In the genomic region with DNA sequence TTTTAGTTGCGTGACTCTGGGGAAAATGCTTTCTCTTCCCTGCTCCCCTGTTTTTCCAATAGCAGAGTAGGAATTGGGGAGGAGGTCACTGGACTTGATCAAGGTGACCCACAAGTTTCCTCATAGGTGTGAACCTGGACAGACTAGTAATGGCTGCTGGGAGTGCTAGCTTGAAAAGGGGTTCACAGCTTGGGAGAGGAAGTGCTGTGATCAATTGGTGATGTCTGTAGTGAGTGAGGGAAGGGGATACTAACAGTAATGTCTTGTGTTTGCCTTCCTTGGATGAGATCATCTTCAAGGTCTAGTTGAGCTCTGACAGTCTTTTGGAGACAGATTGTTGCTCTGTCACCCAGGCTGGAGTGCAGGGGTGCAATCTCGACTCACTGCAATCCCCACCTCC, we compare ENCODE assay signal across 1 cellular context.
TF ChIP-seq lines count a peak whose summit lies in the region.

No MANE protein-coding gene starts in this region.

TF ChIP-seq in A549, 52 proteins besides CTCF, POLR2A, EP300 and RAD21:
- TF ChIP-seq FOXS1 (CRISPR knock-in tag; IDR thresholded peaks at IDR 0.05) (no peak), JUN (IDR thresholded peaks at IDR 0.05) (no peak), POLR2AphosphoS2 (conservative IDR thresholded peaks at IDR 0.05; ENCODE audit: low read length) (no peak), MAFK (IDR thresholded peaks at IDR 0.05; ENCODE audit: partially characterized antibody) (no peak), SMC3 (IDR thresholded peaks at IDR 0.05) (no peak)
- TF ChIP-seq, protein P1, sequence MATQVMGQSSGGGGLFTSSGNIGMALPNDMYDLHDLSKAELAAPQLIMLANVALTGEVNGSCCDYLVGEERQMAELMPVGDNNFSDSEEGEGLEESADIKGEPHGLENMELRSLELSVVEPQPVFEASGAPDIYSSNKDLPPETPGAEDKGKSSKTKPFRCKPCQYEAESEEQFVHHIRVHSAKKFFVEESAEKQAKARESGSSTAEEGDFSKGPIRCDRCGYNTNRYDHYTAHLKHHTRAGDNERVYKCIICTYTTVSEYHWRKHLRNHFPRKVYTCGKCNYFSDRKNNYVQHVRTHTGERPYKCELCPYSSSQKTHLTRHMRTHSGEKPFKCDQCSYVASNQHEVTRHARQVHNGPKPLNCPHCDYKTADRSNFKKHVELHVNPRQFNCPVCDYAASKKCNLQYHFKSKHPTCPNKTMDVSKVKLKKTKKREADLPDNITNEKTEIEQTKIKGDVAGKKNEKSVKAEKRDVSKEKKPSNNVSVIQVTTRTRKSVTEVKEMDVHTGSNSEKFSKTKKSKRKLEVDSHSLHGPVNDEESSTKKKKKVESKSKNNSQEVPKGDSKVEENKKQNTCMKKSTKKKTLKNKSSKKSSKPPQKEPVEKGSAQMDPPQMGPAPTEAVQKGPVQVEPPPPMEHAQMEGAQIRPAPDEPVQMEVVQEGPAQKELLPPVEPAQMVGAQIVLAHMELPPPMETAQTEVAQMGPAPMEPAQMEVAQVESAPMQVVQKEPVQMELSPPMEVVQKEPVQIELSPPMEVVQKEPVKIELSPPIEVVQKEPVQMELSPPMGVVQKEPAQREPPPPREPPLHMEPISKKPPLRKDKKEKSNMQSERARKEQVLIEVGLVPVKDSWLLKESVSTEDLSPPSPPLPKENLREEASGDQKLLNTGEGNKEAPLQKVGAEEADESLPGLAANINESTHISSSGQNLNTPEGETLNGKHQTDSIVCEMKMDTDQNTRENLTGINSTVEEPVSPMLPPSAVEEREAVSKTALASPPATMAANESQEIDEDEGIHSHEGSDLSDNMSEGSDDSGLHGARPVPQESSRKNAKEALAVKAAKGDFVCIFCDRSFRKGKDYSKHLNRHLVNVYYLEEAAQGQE (IDR thresholded peaks at IDR 0.05): no peak
